Comparison of ENCODE assay signal across 1 cellular context in the genomic region with DNA sequence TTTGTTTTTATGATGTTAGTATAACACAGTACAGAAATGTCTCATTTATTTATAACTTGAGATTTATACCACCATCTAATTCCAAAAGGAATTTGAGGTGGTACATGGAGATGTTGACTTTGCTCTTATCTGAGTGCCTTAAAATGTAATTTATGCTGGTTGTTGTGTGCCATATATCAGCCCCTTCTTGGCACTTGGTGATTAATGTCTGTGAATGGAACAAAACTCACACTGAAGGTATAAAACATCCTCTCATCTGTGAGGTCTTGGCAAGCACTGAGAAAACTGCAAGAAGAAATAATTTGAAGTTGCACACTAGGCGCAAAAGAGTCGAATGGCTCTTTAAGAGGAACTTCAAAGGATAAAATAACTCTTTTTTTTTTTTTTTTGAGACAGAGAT.
TF ChIP-seq lines count a peak whose summit lies in the region.

No MANE protein-coding gene starts in this region.

TF ChIP-seq in GM23338, 12 proteins besides CTCF, POLR2A, EP300 and RAD21 (continued from another document):
- TF ChIP-seq, protein P1, sequence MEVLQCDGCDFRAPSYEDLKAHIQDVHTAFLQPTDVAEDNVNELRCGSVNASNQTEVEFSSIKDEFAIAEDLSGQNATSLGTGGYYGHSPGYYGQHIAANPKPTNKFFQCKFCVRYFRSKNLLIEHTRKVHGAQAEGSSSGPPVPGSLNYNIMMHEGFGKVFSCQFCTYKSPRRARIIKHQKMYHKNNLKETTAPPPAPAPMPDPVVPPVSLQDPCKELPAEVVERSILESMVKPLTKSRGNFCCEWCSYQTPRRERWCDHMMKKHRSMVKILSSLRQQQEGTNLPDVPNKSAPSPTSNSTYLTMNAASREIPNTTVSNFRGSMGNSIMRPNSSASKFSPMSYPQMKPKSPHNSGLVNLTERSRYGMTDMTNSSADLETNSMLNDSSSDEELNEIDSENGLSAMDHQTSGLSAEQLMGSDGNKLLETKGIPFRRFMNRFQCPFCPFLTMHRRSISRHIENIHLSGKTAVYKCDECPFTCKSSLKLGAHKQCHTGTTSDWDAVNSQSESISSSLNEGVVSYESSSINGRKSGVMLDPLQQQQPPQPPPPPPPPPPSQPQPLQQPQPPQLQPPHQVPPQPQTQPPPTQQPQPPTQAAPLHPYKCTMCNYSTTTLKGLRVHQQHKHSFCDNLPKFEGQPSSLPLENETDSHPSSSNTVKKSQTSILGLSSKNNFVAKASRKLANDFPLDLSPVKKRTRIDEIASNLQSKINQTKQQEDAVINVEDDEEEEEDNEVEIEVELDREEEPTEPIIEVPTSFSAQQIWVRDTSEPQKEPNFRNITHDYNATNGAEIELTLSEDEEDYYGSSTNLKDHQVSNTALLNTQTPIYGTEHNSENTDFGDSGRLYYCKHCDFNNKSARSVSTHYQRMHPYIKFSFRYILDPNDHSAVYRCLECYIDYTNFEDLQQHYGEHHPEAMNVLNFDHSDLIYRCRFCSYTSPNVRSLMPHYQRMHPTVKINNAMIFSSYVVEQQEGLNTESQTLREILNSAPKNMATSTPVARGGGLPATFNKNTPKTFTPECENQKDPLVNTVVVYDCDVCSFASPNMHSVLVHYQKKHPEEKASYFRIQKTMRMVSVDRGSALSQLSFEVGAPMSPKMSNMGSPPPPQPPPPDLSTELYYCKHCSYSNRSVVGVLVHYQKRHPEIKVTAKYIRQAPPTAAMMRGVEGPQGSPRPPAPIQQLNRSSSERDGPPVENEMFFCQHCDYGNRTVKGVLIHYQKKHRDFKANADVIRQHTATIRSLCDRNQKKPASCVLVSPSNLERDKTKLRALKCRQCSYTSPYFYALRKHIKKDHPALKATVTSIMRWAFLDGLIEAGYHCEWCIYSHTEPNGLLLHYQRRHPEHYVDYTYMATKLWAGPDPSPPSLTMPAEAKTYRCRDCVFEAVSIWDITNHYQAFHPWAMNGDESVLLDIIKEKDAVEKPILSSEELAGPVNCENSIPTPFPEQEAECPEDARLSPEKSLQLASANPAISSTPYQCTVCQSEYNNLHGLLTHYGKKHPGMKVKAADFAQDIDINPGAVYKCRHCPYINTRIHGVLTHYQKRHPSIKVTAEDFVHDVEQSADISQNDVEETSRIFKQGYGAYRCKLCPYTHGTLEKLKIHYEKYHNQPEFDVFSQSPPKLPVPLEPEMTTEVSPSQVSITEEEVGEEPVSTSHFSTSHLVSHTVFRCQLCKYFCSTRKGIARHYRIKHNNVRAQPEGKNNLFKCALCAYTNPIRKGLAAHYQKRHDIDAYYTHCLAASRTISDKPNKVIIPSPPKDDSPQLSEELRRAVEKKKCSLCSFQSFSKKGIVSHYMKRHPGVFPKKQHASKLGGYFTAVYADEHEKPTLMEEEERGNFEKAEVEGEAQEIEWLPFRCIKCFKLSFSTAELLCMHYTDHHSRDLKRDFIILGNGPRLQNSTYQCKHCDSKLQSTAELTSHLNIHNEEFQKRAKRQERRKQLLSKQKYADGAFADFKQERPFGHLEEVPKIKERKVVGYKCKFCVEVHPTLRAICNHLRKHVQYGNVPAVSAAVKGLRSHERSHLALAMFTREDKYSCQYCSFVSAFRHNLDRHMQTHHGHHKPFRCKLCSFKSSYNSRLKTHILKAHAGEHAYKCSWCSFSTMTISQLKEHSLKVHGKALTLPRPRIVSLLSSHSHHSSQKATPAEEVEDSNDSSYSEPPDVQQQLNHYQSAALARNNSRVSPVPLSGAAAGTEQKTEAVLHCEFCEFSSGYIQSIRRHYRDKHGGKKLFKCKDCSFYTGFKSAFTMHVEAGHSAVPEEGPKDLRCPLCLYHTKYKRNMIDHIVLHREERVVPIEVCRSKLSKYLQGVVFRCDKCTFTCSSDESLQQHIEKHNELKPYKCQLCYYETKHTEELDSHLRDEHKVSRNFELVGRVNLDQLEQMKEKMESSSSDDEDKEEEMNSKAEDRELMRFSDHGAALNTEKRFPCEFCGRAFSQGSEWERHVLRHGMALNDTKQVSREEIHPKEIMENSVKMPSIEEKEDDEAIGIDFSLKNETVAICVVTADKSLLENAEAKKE (CRISPR knock-in tag; IDR thresholded peaks at IDR 0.05) = no peak
